ENCODE assay signal across 23 cellular contexts in the genomic region with DNA sequence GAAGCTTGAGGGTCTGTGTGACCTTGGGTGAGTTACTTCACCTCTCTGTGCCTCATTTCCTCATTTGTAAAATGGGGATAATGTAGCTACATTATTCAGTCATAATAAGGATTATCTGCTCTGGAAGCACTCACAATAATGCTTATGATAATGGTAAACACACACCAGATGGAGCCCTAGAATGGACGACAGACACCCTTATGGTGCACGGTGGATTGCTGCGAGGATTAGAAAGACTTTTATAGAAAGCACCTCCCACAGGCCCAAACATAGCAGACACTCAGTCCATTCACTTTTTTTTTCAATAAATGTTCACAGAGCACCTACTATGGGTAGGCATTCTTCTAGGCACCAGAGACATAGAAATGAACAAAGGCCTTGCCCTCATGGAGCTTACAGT. TPM values are rescaled to one million over a fixed set of nuclear protein-coding genes. Genes with fewer than 3 reads are reported as not detected.
A peak's percentile ranks its signal among the peaks of the same experiment; 100 is the strongest.
DNase-seq lines count a peak whose midpoint lies in the region; ATAC-seq and TF ChIP-seq lines count a peak whose summit lies in the region.
"Had no signal": no experiment of that assay in that cellular context is flagged by ENCODE, and none has a peak within 500 bp of the region (broad histone marks: within the 10 kb centered on the region; RNA-seq: fewer than 3 reads in every experiment).

No MANE protein-coding gene starts in this region.

- H3K27ac ChIP-seq in left ventricle myocardium inferior (replicated peaks) (peak overlapping the region; percentile 89), muscle layer of duodenum (ENCODE audit: low read length) (peak overlapping the region; percentile 60), tibial nerve (peak overlapping the region in 3 of 4 donors; percentile 68 to 85 (median 77))
- H3K27ac ChIP-seq: RWPE1 had no signal

- H3K27me3 ChIP-seq in left ventricle myocardium inferior (ENCODE audit: low read depth) (no peaks in the 10 kb centered on the region), adipocyte (replicated peaks; ENCODE audit: control insufficient read depth, insufficient read depth, low read length) (no peaks in the 10 kb centered on the region), muscle layer of duodenum (ENCODE audit: low read depth, low read length) (no peaks in the 10 kb centered on the region), tibial nerve (no peaks in the 10 kb centered on the region)

- intact Hi-C loops in left ventricle myocardium inferior (cut with micrococcal nuclease) = no loop called here
- intact Hi-C loops in Right ventricle myocardium inferior (cut with DNase I) = loop anchor here (5.0 kb wide), 1 partner anchor 44 kb away; no protein-coding TSS in a partner anchor
- intact Hi-C loops in mucosa of descending colon (cut with DNase I, micrococcal nuclease) = no loop called here

- H3K9ac ChIP-seq in adipocyte (ENCODE audit: low read length) = peak overlapping the region; percentile 69

- no peak for ATAC-seq in Right ventricle myocardium inferior
- ATAC-seq in HG02588 (IDR thresholded peaks at IDR 0.05; ENCODE audit: unreplicated experiment) = no peak
- no peak for ATAC-seq in mucosa of descending colon
- ATAC-seq: activated T-cell treated with anti-CD3 and anti-CD28 coated beads, Interleukin-2, amount 50 U/mL, for 72 hours; naive thymus-derived CD8-positive, alpha-beta T cell had no signal

- DNase-seq in left ventricle myocardium inferior = no peak
- no peak for DNase-seq in Right ventricle myocardium inferior (ENCODE audit: missing footprints)
- no peak for DNase-seq in adipocyte (ENCODE audit: low read depth)
- DNase-seq in tibial nerve (ENCODE audit: low spot score in 2 of 2) = no peak
- no peak for DNase-seq in DMS153 (lab: John Stamatoyannopoulos, UW)
- no peak for DNase-seq in mucosa of descending colon
- DNase-seq: activated CD4-positive, alpha-beta T cell treated with anti-CD3 and anti-CD28 coated beads, Interleukin-2, amount 10 ng/mL, durations not matched to agents 24 days and 14 days; activated naive CD4-positive, alpha-beta T cell treated with Interleukin-2 at 50 U/mL for 16 hours; activated T-cell treated with anti-CD3 and anti-CD28 coated beads, Interleukin-2, amount 50 U/mL, for 72 hours; CD8-positive, alpha-beta memory T cell; cortex of kidney; DMS79; glutamatergic neuron; mesendoderm; naive thymus-derived CD8-positive, alpha-beta T cell; NCI-H187; NCI-H2171 treated with DMSO at 0.1 percent for 48 hours; NCI-H526; retina; stimulated activated CD8-positive, alpha-beta memory T cell treated with anti-CD3 and anti-CD28 coated beads, Interleukin-4, amount 100 ng/mL, for 48 hours had no signal

- H3K4me3 ChIP-seq in left ventricle myocardium inferior (no peak overlapping the region), adipocyte (ENCODE audit: low read length) (peak overlapping the region; percentile 32), muscle layer of duodenum (ENCODE audit: low read depth in 1 of 2, low read length in 2 of 2) (no peak overlapping the region), tibial nerve (no peak overlapping the region), mucosa of descending colon (no peak overlapping the region)

- TF ChIP-seq POLR2A in tibial nerve (IDR thresholded peaks at IDR 0.05) = no peak

- 93 to 96% methylated on average over 3 of the region's 3 CpGs for WGBS in tibial nerve, 2 donors

- H3K9me3 ChIP-seq in left ventricle myocardium inferior (replicated peaks) (no peaks in the 10 kb centered on the region), adipocyte (ENCODE audit: control insufficient read depth, low read length) (no peaks in the 10 kb centered on the region), muscle layer of duodenum (ENCODE audit: control insufficient read depth in 1 of 2, low read length in 2 of 2) (no peaks in the 10 kb centered on the region), tibial nerve (no peaks in the 10 kb centered on the region), mucosa of descending colon (no peaks in the 10 kb centered on the region)

- H3K36me3 ChIP-seq in left ventricle myocardium inferior (no peaks in the 10 kb centered on the region), adipocyte (ENCODE audit: control insufficient read depth, insufficient read depth, low read length, severe bottlenecking) (no peaks in the 10 kb centered on the region), muscle layer of duodenum (ENCODE audit: control insufficient read depth in 1 of 2, insufficient read depth in 2 of 2, low read length in 2 of 2) (no peaks in the 10 kb centered on the region), tibial nerve (no peaks in the 10 kb centered on the region), mucosa of descending colon (ENCODE audit: low read depth) (no peaks in the 10 kb centered on the region)

- no peak for TF ChIP-seq EP300 in tibial nerve (IDR thresholded peaks at IDR 0.05)

- TF ChIP-seq CTCF in left ventricle myocardium inferior (IDR thresholded peaks at IDR 0.05; ENCODE audit: borderline replicate concordance) (no peak), tibial nerve (IDR thresholded peaks at IDR 0.05) (no peak), mucosa of descending colon (IDR thresholded peaks at IDR 0.05) (no peak)

- H3K4me1 ChIP-seq in left ventricle myocardium inferior = peaks cover 100% of the 10 kb centered on the region
- H3K4me1 ChIP-seq in adipocyte (ENCODE audit: control insufficient read depth, insufficient read depth, low read length) = peaks cover 39% of the 10 kb centered on the region
- peaks cover 14 to 16% of the 10 kb centered on the region in 2 donors for H3K4me1 ChIP-seq in muscle layer of duodenum (ENCODE audit: control insufficient read depth in 1 of 2, insufficient read depth in 2 of 2, low read length in 2 of 2)
- H3K4me1 ChIP-seq in tibial nerve = peaks cover 0 to 36% (median 19%) of the 10 kb centered on the region in 4 donors
- H3K4me1 ChIP-seq in mucosa of descending colon (ENCODE audit: low read depth) = peaks cover 24% of the 10 kb centered on the region

RNA-seq across cellular contexts. Expression of a gene that starts 53.8 kb away (rescaled TPM):
- total RNA-seq in left ventricle myocardium inferior (117 TPM), Right ventricle myocardium inferior (152 TPM), tibial nerve (10 to 100 TPM; 24.9 to 51.0 (median 32.7) TPM), mucosa of descending colon (10 to 100 TPM; 29.3 to 93.8 (median 67.7) TPM)
